15 cellular contexts compared by ENCODE assay signal in genomic region chr12:129467289-129467688, GRCh38.
DNase-seq lines count a peak whose midpoint lies in the region; ATAC-seq lines count a peak whose summit lies in the region.
"Had no signal": no experiment of that assay in that cellular context is flagged by ENCODE, and none has a peak within 500 bp of the region (broad histone marks: within the 10 kb centered on the region; RNA-seq: fewer than 3 reads in every experiment).

No MANE protein-coding gene starts in this region.

- no peak overlapping the region for H4K5ac ChIP-seq in mesendoderm (ENCODE audit: low read length)

- no peak overlapping the region for H3K56ac ChIP-seq in mesendoderm (ENCODE audit: low read length)

- no peaks in the 10 kb centered on the region for H3K79me2 ChIP-seq in mesendoderm (ENCODE audit: control insufficient read depth, insufficient read depth, low read length)

- no peaks in the 10 kb centered on the region for H3K36me3 ChIP-seq in mesendoderm (ENCODE audit: control insufficient read depth, insufficient read depth, low read length)
- H3K36me3 ChIP-seq: BLaER1 treated with 17β-estradiol and CSF1 and Interleukin-3, amounts not matched to agents 10 nM and 100 nM had no signal

- no peak overlapping the region for H2BK5ac ChIP-seq in mesendoderm (ENCODE audit: low read length)

- H4K8ac ChIP-seq in mesendoderm (ENCODE audit: low read depth, low read length): no peak overlapping the region

- no peaks in the 10 kb centered on the region for H3K4me1 ChIP-seq in mesendoderm (ENCODE audit: control insufficient read depth, low read depth, low read length)
- H3K4me1 ChIP-seq: A549; BLaER1 treated with 17β-estradiol and CSF1 and Interleukin-3, amounts not matched to agents 10 nM and 100 nM had no signal

- H3K4me2 ChIP-seq in mesendoderm (ENCODE audit: low read length): no peak overlapping the region
- H3K4me2 ChIP-seq: A549; BLaER1 treated with 17β-estradiol and CSF1 and Interleukin-3, amounts not matched to agents 10 nM and 100 nM had no signal

- no peak overlapping the region for H3K23ac ChIP-seq in mesendoderm (ENCODE audit: low read length)

- H2BK15ac ChIP-seq in mesendoderm (replicated peaks; ENCODE audit: low read depth): no peak overlapping the region

- no CpG with 5 or more reads among the region's 1 CpG for WGBS in mesendoderm (ENCODE audit: extremely low coverage, insufficient coverage, low lambda C conversion rate)

- in situ Hi-C loops in SK-MEL-5 (cut with HindIII; ENCODE audit: low pct_unique_long_range_greater_than_20kb, low sequenced_read_pairs): no loop called here

- no peak overlapping the region for H3K27ac ChIP-seq in mesendoderm (ENCODE audit: low read depth, low read length)
- H3K27ac ChIP-seq: 22Rv1; A549; BLaER1 treated with 17β-estradiol and CSF1 and Interleukin-3, amounts not matched to agents 10 nM and 100 nM had no signal

- H3K4me3 ChIP-seq in mesendoderm (ENCODE audit: low read length): no peak overlapping the region
- H3K4me3 ChIP-seq: A549; BLaER1 treated with 17β-estradiol and CSF1 and Interleukin-3, amounts not matched to agents 10 nM and 100 nM had no signal

- H3K18ac ChIP-seq in mesendoderm (ENCODE audit: low read length): no peak overlapping the region

- no peak overlapping the region for H3K9ac ChIP-seq in mesendoderm (ENCODE audit: low read length)
- H3K9ac ChIP-seq: BLaER1 treated with 17β-estradiol and CSF1 and Interleukin-3, amounts not matched to agents 10 nM and 100 nM had no signal

- no peak for ATAC-seq in HG03565 (IDR thresholded peaks at IDR 0.05; ENCODE audit: unreplicated experiment)
- ATAC-seq: A549; CD8-positive, alpha-beta T cell had no signal

- no peak overlapping the region for H3K4ac ChIP-seq in mesendoderm (ENCODE audit: low read depth, low read length)

- DNase-seq in DMS53 (lab: John Stamatoyannopoulos, UW) (peak; percentile 18), DMS53 treated with DMSO at 0.1 percent for 48 hours (lab: John Stamatoyannopoulos, UW; ENCODE audit: unreplicated experiment) (no peak), NAMALWA (ENCODE audit: low spot score) (peak; percentile 49), SK-MEL-5 (ENCODE audit: low read depth, low spot score) (peak; percentile 5), mesendoderm (peak; percentile 7), inferior parietal cortex (ENCODE audit: extremely low spot score) (no peak), NCI-H524 treated with DMSO at 0.1 percent for 48 hours (lab: John Stamatoyannopoulos, UW) (no peak)
- DNase-seq: Calu3; CD8-positive, alpha-beta T cell; GOT3; H9 had no signal

- H3K27me3 ChIP-seq in mesendoderm (ENCODE audit: insufficient read depth, low read length, poor library complexity): no peaks in the 10 kb centered on the region
- H3K27me3 ChIP-seq: BLaER1 treated with 17β-estradiol and CSF1 and Interleukin-3, amounts not matched to agents 10 nM and 100 nM had no signal

- no peak overlapping the region for H2AK5ac ChIP-seq in mesendoderm (ENCODE audit: low read length)

- H3K79me1 ChIP-seq in mesendoderm (ENCODE audit: low read length): no peaks in the 10 kb centered on the region

- no peak overlapping the region for H2BK120ac ChIP-seq in mesendoderm (ENCODE audit: low read depth, low read length)

Comparison
In these comparisons a context has a peak if more than half of its experiments do, and no peak if none do; other contexts are left out.
1. DNase-seq: peak in DMS53 (single experiment), NAMALWA (single experiment), SK-MEL-5 (single experiment) and mesendoderm (single experiment); none in DMS53 treated with DMSO at 0.1 percent for 48 hours (single experiment), inferior parietal cortex (single experiment) and NCI-H524 treated with DMSO at 0.1 percent for 48 hours (single experiment).